ENCODE assay signal across 1 cellular context in genomic region chr17:40720904-40721303, GRCh38.
TF ChIP-seq lines count a peak whose summit lies in the region.

No MANE protein-coding gene starts in this region.

TF ChIP-seq in GM12878, 131 proteins besides CTCF, POLR2A, EP300 and RAD21:
- TF ChIP-seq ATF7 (IDR thresholded peaks at IDR 0.05; ENCODE audit: low read depth) = peak; percentile 35; the same call in 1 of the 2 replicates
- no peak for TF ChIP-seq RELB (IDR thresholded peaks at IDR 0.05; ENCODE audit: low read depth)
- TF ChIP-seq SPI1 (IDR thresholded peaks at IDR 0.05; ENCODE audit: borderline replicate concordance, insufficient read depth, low read depth, low read length) = 0 out of 2 replicates have a peak, but pooled peaks have one; percentile 8
